Comparison of ENCODE assay signal across 8 cellular contexts in genomic region chrX:53421772-53422090, GRCh38. TPM values are rescaled to one million over a fixed set of nuclear protein-coding genes. Genes with fewer than 3 reads are reported as not detected.
DNase-seq lines count a peak whose midpoint lies in the region; ATAC-seq, FAIRE-seq and TF ChIP-seq lines count a peak whose summit lies in the region.

No MANE protein-coding gene starts in this region.

- H3K4me1 ChIP-seq in A549: peaks cover 13% of the 10 kb centered on the region; the same call in 1 of the 3 replicates

- DNase-seq in A549 (ENCODE audit: low read depth in 1 of 2, low spot score in 1 of 2) (peak in 1 of 2 experiments; percentile 10), frontal cortex (ENCODE audit: low spot score in 2 of 2) (no peak), hepatic stellate cell (ENCODE audit: low spot score) (no peak)
- DNase-seq in activated T-cell treated with anti-CD3 and anti-CD28 coated beads, Interleukin-2, amount 50 U/mL, for 72 hours: no peak
- peak; percentile 54 for DNase-seq in stimulated activated naive CD4-positive, alpha-beta T cell treated with Interleukin-2 at 50 U/mL for 16 hours (lab: John Stamatoyannopoulos, UW)

- H3K9me3 Mint-ChIP-seq in activated T-cell treated with anti-CD3 and anti-CD28 coated beads, Interleukin-2, amount 50 U/mL, for 72 hours: no peaks in the 10 kb centered on the region

- H3K27me3 Mint-ChIP-seq in activated T-cell treated with anti-CD3 and anti-CD28 coated beads, Interleukin-2, amount 50 U/mL, for 72 hours (ENCODE audit: low read depth): no peaks in the 10 kb centered on the region

- H3K4me3 ChIP-seq in A549: peak overlapping the region; percentile 65
- peak overlapping the region; percentile 57 for H3K4me3 ChIP-seq in iPS-11a (ENCODE audit: low read depth, low read length)

- TF ChIP-seq POLR2A in A549 (IDR thresholded peaks at IDR 0.05; ENCODE audit: low read length): no peak

- no peak for TF ChIP-seq RAD21 in A549 (conservative IDR thresholded peaks at IDR 0.05 in 1 of 2, IDR thresholded peaks at IDR 0.05 in 1 of 2)

- H3K9me3 ChIP-seq in A549: no peaks in the 10 kb centered on the region

- ATAC-seq in A549: peak; percentile 56 to 61
- peak; percentile 2 for ATAC-seq in GM18870 (IDR thresholded peaks at IDR 0.05; ENCODE audit: unreplicated experiment)
- peak; percentile 17 for ATAC-seq in HG03354 (IDR thresholded peaks at IDR 0.05; ENCODE audit: poor library complexity, severe bottlenecking, unreplicated experiment)
- peak; percentile 20 to 25 for ATAC-seq in activated T-cell treated with anti-CD3 and anti-CD28 coated beads, Interleukin-2, amount 50 U/mL, for 72 hours (replicated peaks in 1 of 2)

- peak overlapping the region; percentile 85 to 92 for H3K4me3 Mint-ChIP-seq in activated T-cell treated with anti-CD3 and anti-CD28 coated beads, Interleukin-2, amount 50 U/mL, for 72 hours

- no peak for TF ChIP-seq EP300 in A549 (IDR thresholded peaks at IDR 0.05)

- peaks cover 2 to 17% of the 10 kb centered on the region in 2 donors for H3K36me3 Mint-ChIP-seq in activated T-cell treated with anti-CD3 and anti-CD28 coated beads, Interleukin-2, amount 50 U/mL, for 72 hours (ENCODE audit: insufficient read depth in 2 of 2)

- peak overlapping the region; percentile 87 to 94 for H3K27ac ChIP-seq in A549

- under 1% methylated on average over 12 of the region's 15 CpGs for WGBS in A549 (ENCODE audit: missing lambda C conversion rate)

- peak overlapping the region; percentile 81 for H3K27ac Mint-ChIP-seq in activated T-cell treated with anti-CD3 and anti-CD28 coated beads, Interleukin-2, amount 50 U/mL, for 72 hours

- peak overlapping the region; percentile 86 for H3K4me2 ChIP-seq in A549

- CTCF ChIA-PET in A549 (lab: Yijun Ruan, JAX): interaction anchor here (2.3 kb wide), 1 partner anchor 60 kb away, joined by 7 read pairs; no protein-coding TSS in a partner anchor

- POLR2A ChIA-PET in A549 (lab: Yijun Ruan, JAX): interaction anchor here (0.8 to 1.6 kb wide), 2 partner anchors 19 to 263 kb away, joined by 3 to 11 read pairs; no protein-coding TSS in a partner anchor

- H3K4me1 Mint-ChIP-seq in activated T-cell treated with anti-CD3 and anti-CD28 coated beads, Interleukin-2, amount 50 U/mL, for 72 hours (ENCODE audit: low read depth): peaks cover 45% of the 10 kb centered on the region

- FAIRE-seq in A549 (lab: Jason Lieb, UNC): no peak
- FAIRE-seq in frontal cortex (lab: Jason Lieb, UNC): no peak

- TF ChIP-seq CTCF in A549 (IDR thresholded peaks at IDR 0.05): no peak

TF ChIP-seq in A549, 52 proteins besides CTCF, POLR2A, EP300 and RAD21:
- no peak for TF ChIP-seq SREBF2 (IDR thresholded peaks at IDR 0.05)
- TF ChIP-seq NPAS2 (CRISPR knock-in tag; IDR thresholded peaks at IDR 0.05; ENCODE audit: borderline replicate concordance): no peak
- TF ChIP-seq KDM5A (IDR thresholded peaks at IDR 0.05): peak; percentile 48; the same call in 1 of the 2 replicates
- TF ChIP-seq PHF8 (IDR thresholded peaks at IDR 0.05; ENCODE audit: borderline replicate concordance, low read depth): no peak
- TF ChIP-seq HOXB5 (CRISPR knock-in tag; IDR thresholded peaks at IDR 0.05): no peak
- no peak for TF ChIP-seq CHD2 (IDR thresholded peaks at IDR 0.05; ENCODE audit: low read length, partially characterized antibody)
- no peak for TF ChIP-seq ZC3H11A (IDR thresholded peaks at IDR 0.05)

RNA-seq across cellular contexts. Expression of gene SMC1A, which starts 0.7 kb away (rescaled TPM):
- polyA plus RNA-seq in A549 (2011; rRNA removed) (85.4 and 100 TPM in 2 replicates), A549 (2017; fragmentation: RNase III; extraction: RNeasy Plus Mini Kit Qiagen cat#74134 plus additional on column Dnase treatment) (72.1 to 79.4 TPM (median 76.7 TPM) in 3 replicates)
- polyA plus RNA-seq in A549 (2012; cell fraction: cytosol; rRNA removed): 46.2 and 48.1 TPM in 2 replicates
- polyA plus RNA-seq in A549 (2012; cell fraction: nucleus; rRNA removed): 55.1 and 84.6 TPM in 2 replicates
- 76.7 and 87.6 TPM in 2 replicates for polyA minus RNA-seq in A549 (2011; rRNA and poly(A)+ RNA removed)
- total RNA-seq in activated T-cell treated with anti-CD3 and anti-CD28 coated beads, Interleukin-2, amount 50 U/mL, for 72 hours: 100 to 1,000 TPM; 104 to 188 TPM
- total RNA-seq in frontal cortex: 13.9 TPM

RNA-seq across cellular contexts. Expression of gene RIBC1, which starts 0.9 kb away (rescaled TPM):
- polyA plus RNA-seq in A549 (2011; rRNA removed) (0.52 and 0.73 TPM in 2 replicates), A549 (2017; fragmentation: RNase III; extraction: RNeasy Plus Mini Kit Qiagen cat#74134 plus additional on column Dnase treatment) (0.96 to 1.5 TPM (median 1.1 TPM) in 3 replicates)
- 0.24 and 0.29 TPM in 2 replicates for polyA plus RNA-seq in A549 (2012; cell fraction: cytosol; rRNA removed)
- 0.36 and 0.40 TPM in 2 replicates for polyA plus RNA-seq in A549 (2012; cell fraction: nucleus; rRNA removed)
- polyA minus RNA-seq in A549 (2011; rRNA and poly(A)+ RNA removed): 0.29 and 0.68 TPM in 2 replicates
- 1 to 10 TPM in 1 of 2 donors, under 1 TPM in 1; 0.46 to 1.8 TPM for total RNA-seq in activated T-cell treated with anti-CD3 and anti-CD28 coated beads, Interleukin-2, amount 50 U/mL, for 72 hours
- 0.41 TPM for total RNA-seq in frontal cortex

RNA-seq across cellular contexts. Expression of gene HSD17B10, which starts 12.4 kb away (rescaled TPM):
- polyA plus RNA-seq in A549 (2011; rRNA removed) (139 and 155 TPM in 2 replicates), A549 (2017; fragmentation: RNase III; extraction: RNeasy Plus Mini Kit Qiagen cat#74134 plus additional on column Dnase treatment) (147 to 153 TPM (median 149 TPM) in 3 replicates)
- 268 and 301 TPM in 2 replicates for polyA plus RNA-seq in A549 (2012; cell fraction: cytosol; rRNA removed)
- polyA plus RNA-seq in A549 (2012; cell fraction: nucleus; rRNA removed): 255 and 270 TPM in 2 replicates
- polyA minus RNA-seq in A549 (2011; rRNA and poly(A)+ RNA removed): 81.2 and 115 TPM in 2 replicates
- 10 to 100 TPM; 68.1 to 90.3 TPM for total RNA-seq in activated T-cell treated with anti-CD3 and anti-CD28 coated beads, Interleukin-2, amount 50 U/mL, for 72 hours
- total RNA-seq in frontal cortex: 31.0 TPM

Comparison
In these comparisons a context has a peak if more than half of its experiments do, and no peak if none do; other contexts are left out.
1. ATAC-seq: peak in every context shown above with its lines; median percentile 58 in A549; 22 in activated T-cell treated with anti-CD3 and anti-CD28 coated beads, Interleukin-2, amount 50 U/mL, for 72 hours; 17 in HG03354; 2 in GM18870.